Comparison of ENCODE assay signal across 8 cellular contexts in genomic region chr4:140743194-140743931, GRCh38. TPM values are rescaled to one million over a fixed set of nuclear protein-coding genes. Genes with fewer than 3 reads are reported as not detected.
A peak's percentile ranks its signal among the peaks of the same experiment; 100 is the strongest.
DNase-seq lines count a peak whose midpoint lies in the region; ATAC-seq and TF ChIP-seq lines count a peak whose summit lies in the region.

No MANE protein-coding gene starts in this region.

- POLR2A ChIA-PET in activated CD4-positive, alpha-beta memory T cell treated with anti-CD3 and anti-CD28 coated beads, Interleukin-2, amount 10 ng/mL, durations not matched to agents 7 days and 5 days (lab: Charles Lee) = no interaction called here

- H3K27ac Mint-ChIP-seq in central memory CD8-positive, alpha-beta T cell (ENCODE audit: low read depth) = no peak overlapping the region
- no peak overlapping the region for H3K27ac Mint-ChIP-seq in activated CD4-positive, alpha-beta memory T cell treated with anti-CD3 and anti-CD28 coated beads, Interleukin-2, amount 10 ng/mL, durations not matched to agents 7 days and 5 days

- H3K27me3 Mint-ChIP-seq in central memory CD8-positive, alpha-beta T cell = peaks cover 42% of the 10 kb centered on the region
- H3K27me3 Mint-ChIP-seq in activated CD4-positive, alpha-beta memory T cell treated with anti-CD3 and anti-CD28 coated beads, Interleukin-2, amount 10 ng/mL, durations not matched to agents 7 days and 5 days = peaks cover 26% of the 10 kb centered on the region

- DNase-seq in HT1080 (ENCODE audit: low read depth) = peak; percentile 68
- no peak for DNase-seq in central memory CD8-positive, alpha-beta T cell (ENCODE audit: low spot score in 2 of 2)
- DNase-seq in omental fat pad (ENCODE audit: low spot score) = no peak
- DNase-seq in NCI-H2081 treated with DMSO at 0.1 percent for 48 hours (lab: John Stamatoyannopoulos, UW) = no peak
- no peak for DNase-seq in activated CD4-positive, alpha-beta memory T cell treated with anti-CD3 and anti-CD28 coated beads, Interleukin-2, amount 10 ng/mL, durations not matched to agents 7 days and 5 days
- DNase-seq in NCI-H1930 (lab: John Stamatoyannopoulos, UW) = no peak

- peak; percentile 81 for ATAC-seq in GM21528 (IDR thresholded peaks at IDR 0.05; ENCODE audit: low FRiP score, unreplicated experiment)
- ATAC-seq in central memory CD8-positive, alpha-beta T cell (replicated peaks; ENCODE audit: extremely low read depth, poor library complexity, severe bottlenecking) = peak; percentile 6
- ATAC-seq in omental fat pad (ENCODE audit: low FRiP score) = peak; percentile 80

- no peaks in the 10 kb centered on the region for H3K36me3 Mint-ChIP-seq in central memory CD8-positive, alpha-beta T cell (ENCODE audit: insufficient read depth)
- no peaks in the 10 kb centered on the region for H3K36me3 Mint-ChIP-seq in activated CD4-positive, alpha-beta memory T cell treated with anti-CD3 and anti-CD28 coated beads, Interleukin-2, amount 10 ng/mL, durations not matched to agents 7 days and 5 days (ENCODE audit: low read depth)

- no peaks in the 10 kb centered on the region for H3K4me1 Mint-ChIP-seq in central memory CD8-positive, alpha-beta T cell
- no peaks in the 10 kb centered on the region for H3K4me1 Mint-ChIP-seq in activated CD4-positive, alpha-beta memory T cell treated with anti-CD3 and anti-CD28 coated beads, Interleukin-2, amount 10 ng/mL, durations not matched to agents 7 days and 5 days

- no peaks in the 10 kb centered on the region for H3K9me3 Mint-ChIP-seq in central memory CD8-positive, alpha-beta T cell
- H3K9me3 Mint-ChIP-seq in activated CD4-positive, alpha-beta memory T cell treated with anti-CD3 and anti-CD28 coated beads, Interleukin-2, amount 10 ng/mL, durations not matched to agents 7 days and 5 days = no peaks in the 10 kb centered on the region

- peak; percentile 36; the same call in 1 of the 3 replicates for TF ChIP-seq CTCF in GM12872 (IDR thresholded peaks at IDR 0.05; ENCODE audit: insufficient read depth, low read depth, low read length)
- TF ChIP-seq CTCF in omental fat pad (IDR thresholded peaks at IDR 0.05) = no peak

- no peak overlapping the region for H3K4me3 Mint-ChIP-seq in central memory CD8-positive, alpha-beta T cell
- no peak overlapping the region for H3K4me3 Mint-ChIP-seq in activated CD4-positive, alpha-beta memory T cell treated with anti-CD3 and anti-CD28 coated beads, Interleukin-2, amount 10 ng/mL, durations not matched to agents 7 days and 5 days

- CTCF ChIA-PET in activated CD4-positive, alpha-beta memory T cell treated with anti-CD3 and anti-CD28 coated beads, Interleukin-2, amount 10 ng/mL, durations not matched to agents 7 days and 5 days (lab: Charles Lee) = no interaction called here

RNA-seq across cellular contexts. Expression of gene TBC1D9, which starts 12.8 kb away (rescaled TPM):
- 28.1 and 28.2 TPM in 2 replicates for total RNA-seq in HT1080 (2014; rRNA removed; shearing (Covaris generic))
- polyA plus RNA-seq in HT1080 (2015; cell fraction: cytosol; rRNA removed) = 16.1 and 18.5 TPM in 2 replicates
- polyA plus RNA-seq in HT1080 (2015; cell fraction: nucleus; rRNA removed) = 15.7 and 15.9 TPM in 2 replicates
- total RNA-seq in omental fat pad = 10 to 100 TPM; 29.6 to 60.3 (median 48.3) TPM
- under 1 TPM in 1 of 2 experiments, not detected in 1; 0.15 TPM for total RNA-seq in activated CD4-positive, alpha-beta memory T cell treated with anti-CD3 and anti-CD28 coated beads, Interleukin-2, amount 10 ng/mL, durations not matched to agents 7 days and 5 days

Comparison
In these comparisons a context has a peak if more than half of its experiments do, and no peak if none do; other contexts are left out.
1. ATAC-seq: peak in every context shown above with its lines; median percentile 81 in GM21528; 80 in omental fat pad; 6 in central memory CD8-positive, alpha-beta T cell.
2. RNA of gene TBC1D9, which starts 12.8 kb away (total RNA-seq): 29.6 to 60.3 TPM in omental fat pad and 28.1 to 28.2 TPM in HT1080; 0.15 TPM in activated CD4-positive, alpha-beta memory T cell treated with anti-CD3 and anti-CD28 coated beads, Interleukin-2, amount 10 ng/mL, durations not matched to agents 7 days and 5 days; every median in the first group is over 10 times any median in the second.